In the genomic region with DNA sequence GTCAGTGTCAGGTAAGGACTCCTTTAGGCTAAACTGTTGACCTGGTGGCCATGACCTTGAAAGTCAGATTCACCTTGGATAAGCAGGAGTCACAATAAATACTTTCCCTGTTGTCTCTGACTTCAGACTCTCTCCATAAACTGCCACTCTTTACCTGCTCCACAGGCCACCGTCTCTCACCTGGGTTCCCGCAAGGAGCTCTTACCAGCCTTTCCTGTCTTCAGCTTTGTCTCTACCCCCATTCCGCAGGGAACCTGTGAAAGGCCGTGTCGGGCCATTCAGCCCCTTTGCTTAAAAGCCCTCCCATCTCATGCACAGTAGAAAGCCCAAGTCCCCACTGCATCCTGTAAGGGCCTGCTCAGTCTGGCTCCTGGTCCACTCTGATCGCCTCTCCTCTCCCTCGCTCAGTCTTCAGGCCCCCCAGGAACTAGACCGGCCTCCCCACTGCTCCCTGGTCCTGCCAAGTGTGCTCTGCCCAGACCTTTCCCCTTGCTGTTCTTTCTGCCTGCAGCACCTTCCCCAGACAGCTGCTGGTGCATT, we compare ENCODE assay signal across 24 cellular contexts.
"Had no signal": no experiment of that assay in that cellular context is flagged by ENCODE, and none has a peak within 500 bp of the region (broad histone marks: within the 10 kb centered on the region; RNA-seq: fewer than 3 reads in every experiment).

No MANE protein-coding gene starts in this region.

- H3K9me3 ChIP-seq: esophagus squamous epithelium, heart right ventricle, lower lobe of right lung, mucosa of descending colon, neutrophil, prostate gland, right atrium auricular region, thoracic aorta, tibial nerve, upper lobe of left lung, uterus had no signal

- DNase-seq: effector memory CD4-positive, alpha-beta T cell; erythroblast; esophagus squamous epithelium; foreskin melanocyte; glutamatergic neuron; heart right ventricle; hippocampal formation; left ventricle myocardium superior; lower lobe of right lung; mucosa of descending colon; naive B cell; stimulated activated CD4-positive, alpha-beta T cell treated with anti-CD3 and anti-CD28 coated beads, Interleukin-15, amount 100 ng/mL, for 24 hours; stimulated activated CD4-positive, alpha-beta T cell treated with anti-CD3 and anti-CD28 coated beads, Interleukin-2, amount 100 ng/mL, for 48 hours; stimulated activated naive B cell treated with anti-CD40 and anti-IgM and Interleukin-4, amounts not matched to agents 10 μg/mL and 1 μg/mL and 100 μg/mL, for 72 hours; upper lobe of left lung; uterus had no signal

- H3K79me2 ChIP-seq: parathyroid adenoma had no signal

- H3K4me1 ChIP-seq: esophagus squamous epithelium, lower lobe of right lung, parathyroid adenoma, prostate gland, tibial nerve, upper lobe of left lung, uterus had no signal

- H3K9ac ChIP-seq: parathyroid adenoma had no signal

- H3K36me3 ChIP-seq: esophagus squamous epithelium, heart right ventricle, lower lobe of right lung, neutrophil, prostate gland, right atrium auricular region, thoracic aorta, tibial nerve, upper lobe of left lung, uterus had no signal

- H3K27ac ChIP-seq: esophagus squamous epithelium, heart right ventricle, lower lobe of right lung, neutrophil, parathyroid adenoma, prostate gland, right atrium auricular region, skin epidermis, thoracic aorta, tibial nerve, upper lobe of left lung, uterus had no signal

- ATAC-seq: heart right ventricle; left ventricle myocardium superior; lower lobe of right lung; mucosa of descending colon; natural killer cell treated with Interleukin-12 subunit alpha and Interleukin-12 subunit beta and Interleukin-15 and Interleukin-18, amount 100 ng/mL, for 72 hours; stimulated activated naive B cell treated with anti-CD40 and anti-IgM and Interleukin-4, amounts not matched to agents 10 μg/mL and 1 μg/mL and 100 μg/mL, for 72 hours had no signal

- H3K27me3 ChIP-seq: right atrium auricular region, uterus had no signal

- H3K4me3 ChIP-seq: esophagus squamous epithelium, heart right ventricle, lower lobe of right lung, mucosa of descending colon, prostate gland, right atrium auricular region, skin epidermis, thoracic aorta, tibial nerve, upper lobe of left lung, uterus had no signal
